In genomic region chr3:87949189-87949878, GRCh38 we compare ENCODE assay signal across 1 cellular context.
TF ChIP-seq lines count a peak whose summit lies in the region.

No MANE protein-coding gene starts in this region.

TF ChIP-seq in GM23338, 12 proteins besides CTCF, POLR2A, EP300 and RAD21 (continued from another document):
- TF ChIP-seq ZNF462 (CRISPR knock-in tag; IDR thresholded peaks at IDR 0.05): no peak
- no peak for TF ChIP-seq CREB1 (CRISPR knock-in tag; IDR thresholded peaks at IDR 0.05; ENCODE audit: low read depth)
- no peak for TF ChIP-seq JUNB (IDR thresholded peaks at IDR 0.05; ENCODE audit: unreplicated experiment)
- no peak for TF ChIP-seq POLR2AphosphoS5 (IDR thresholded peaks at IDR 0.05; ENCODE audit: low read depth)
